10 cellular contexts compared by ENCODE assay signal in the genomic region with DNA sequence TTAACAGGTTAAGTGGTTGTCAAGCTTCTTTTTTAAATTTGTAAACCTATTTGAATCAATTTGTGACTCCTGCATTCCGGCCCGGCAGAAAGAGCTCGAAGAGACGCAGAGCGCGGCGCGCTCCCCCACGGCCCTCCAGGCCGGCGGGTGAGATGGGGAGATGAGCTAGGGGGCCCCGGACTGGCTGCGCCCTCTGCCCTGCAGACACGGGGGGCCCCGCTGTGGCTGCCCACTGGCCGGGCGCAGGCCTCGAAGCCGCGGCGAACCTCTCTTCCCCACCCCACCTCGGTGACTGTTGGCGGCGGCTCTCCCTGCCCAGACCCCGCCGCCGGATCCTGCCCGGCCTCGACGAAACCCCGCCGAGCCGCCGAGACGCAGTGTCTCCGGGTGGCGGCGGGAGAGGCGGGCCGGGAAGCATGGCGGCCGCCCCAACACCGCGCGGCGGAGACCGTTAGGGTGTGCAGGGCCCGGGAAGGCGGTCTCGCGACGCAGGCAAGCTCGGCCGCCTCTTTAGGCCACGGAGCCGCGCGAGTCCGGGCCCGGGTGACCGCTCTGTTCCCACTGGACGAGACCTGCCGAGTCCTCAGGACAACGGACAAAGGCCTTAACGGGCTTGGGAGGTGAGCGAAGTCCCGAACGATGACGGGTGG. TPM values are rescaled to one million over a fixed set of nuclear protein-coding genes. Genes with fewer than 3 reads are reported as not detected.
A peak's percentile ranks its signal among the peaks of the same experiment; 100 is the strongest.
DNase-seq lines count a peak whose midpoint lies in the region; ATAC-seq, FAIRE-seq and TF ChIP-seq lines count a peak whose summit lies in the region.
"Had no signal": no experiment of that assay in that cellular context is flagged by ENCODE, and none has a peak within 500 bp of the region (broad histone marks: within the 10 kb centered on the region; RNA-seq: fewer than 3 reads in every experiment).

No MANE protein-coding gene starts in this region.

- POLR2A ChIA-PET in HepG2 (lab: Yijun Ruan, JAX), result no interaction called here

- no peaks in the 10 kb centered on the region for H4K20me1 ChIP-seq in HepG2 (ENCODE audit: insufficient read depth, low read length)
- H4K20me1 ChIP-seq: BLaER1 treated with 17β-estradiol and CSF1 and Interleukin-3, amounts not matched to agents 10 nM and 100 nM had no signal

- H3K79me2 ChIP-seq in HepG2 (ENCODE audit: insufficient read depth, low read length), result no peaks in the 10 kb centered on the region

- no peak for TF ChIP-seq RAD21 in HepG2 (CRISPR knock-in tag; IDR thresholded peaks at IDR 0.05)

- intact Hi-C loops in right lobe of liver (cut with DNase I), result no loop called here
- intact Hi-C loops in HepG2 (cut with micrococcal nuclease; ENCODE audit: unreplicated experiment), result no loop called here
- intact Hi-C loops in vagina (cut with DNase I), result no loop called here

- in situ Hi-C loops in HepG2 (cut with HindIII; ENCODE audit: extremely low pct_ligation_motif_present, low pct_unique_long_range_greater_than_20kb), result no loop called here

- BruUV-seq in HepG2 (replicated peaks; lab: Mats Ljungman, UMichigan), result no TSS peak

- H3K9ac ChIP-seq in HepG2 (ENCODE audit: insufficient read depth, low read depth, low read length) (no peak overlapping the region), endocrine pancreas (ENCODE audit: control insufficient read depth, insufficient read depth, low read length) (no peak overlapping the region)
- H3K9ac ChIP-seq: BLaER1 treated with 17β-estradiol and CSF1 and Interleukin-3, amounts not matched to agents 10 nM and 100 nM had no signal

- CTCF ChIA-PET in HepG2 (lab: Yijun Ruan, JAX; ENCODE audit: low intra/inter-chr PET ratio, low total read pairs), result no interaction called here

- H3K4me1 ChIP-seq in right lobe of liver (peaks cover 0 to 10% (median 0%) of the 10 kb centered on the region in 4 donors), HepG2 (ENCODE audit: insufficient read depth, low read length) (peaks cover 27% of the 10 kb centered on the region), endocrine pancreas (ENCODE audit: control insufficient read depth, insufficient read depth, low read length) (peaks cover 3% of the 10 kb centered on the region), muscle layer of duodenum (ENCODE audit: control insufficient read depth in 1 of 2, insufficient read depth in 2 of 2, low read length in 2 of 2) (no peaks in the 10 kb centered on the region), vagina (no peaks in the 10 kb centered on the region)

- TF ChIP-seq CTCF in right lobe of liver (IDR thresholded peaks at IDR 0.05) (no peak), HepG2 (CRISPR knock-in tag; IDR thresholded peaks at IDR 0.05) (no peak), vagina (IDR thresholded peaks at IDR 0.05) (no peak)

- H3K4me2 ChIP-seq in HepG2 (ENCODE audit: low read depth, low read length), result no peak overlapping the region
- H3K4me2 ChIP-seq: BLaER1 treated with 17β-estradiol and CSF1 and Interleukin-3, amounts not matched to agents 10 nM and 100 nM had no signal

- H3K4me3 ChIP-seq in right lobe of liver (peak overlapping the region in 1 of 3 donors; percentile 30), HepG2 (replicated peaks in 1 of 3; ENCODE audit: insufficient read depth in 1 of 3, low read depth in 2 of 3, low read length in 3 of 3) (no peak overlapping the region), endocrine pancreas (ENCODE audit: control insufficient read depth, insufficient read depth, low read length) (peak overlapping the region; percentile 59), muscle layer of duodenum (ENCODE audit: low read depth in 1 of 2, low read length in 2 of 2) (peak overlapping the region in 1 of 2 donors; percentile 51), vagina (peak overlapping the region; percentile 31 to 51)
- H3K4me3 ChIP-seq: BLaER1 treated with 17β-estradiol and CSF1 and Interleukin-3, amounts not matched to agents 10 nM and 100 nM had no signal

- 50% methylated on average over 37 of the region's 69 CpGs for WGBS in right lobe of liver (ENCODE audit: insufficient coverage, low coverage, low lambda C conversion rate, missing lambda C conversion rate)
- 98% methylated on average over 61 of the region's 69 CpGs for WGBS in HepG2 (ENCODE audit: low lambda C conversion rate)

- DNase-seq in right lobe of liver, result peak in 1 of 3 donors; percentile 58
- DNase-seq in HepG2 (ENCODE audit: low spot score), result no peak
- no peak for DNase-seq in vagina (ENCODE audit: extremely low spot score in 2 of 2)
- no peak for DNase-seq in NCI-H128 (lab: John Stamatoyannopoulos, UW; ENCODE audit: unreplicated experiment)
- DNase-seq in NCI-H2029 (lab: John Stamatoyannopoulos, UW), result no peak

- H2AFZ ChIP-seq in HepG2 (ENCODE audit: low read length), result no peak overlapping the region

- peaks cover 0 to 2% (median under 1%) of the 10 kb centered on the region in 4 donors for H3K36me3 ChIP-seq in right lobe of liver
- H3K36me3 ChIP-seq in HepG2 (replicated peaks in 1 of 2; ENCODE audit: control insufficient read depth in 1 of 2, insufficient read depth in 2 of 2, low read length in 2 of 2), result peaks cover 0 to 1% of the 10 kb centered on the region in 2 experiments; a peak in 1 of 5 replicates
- H3K36me3 ChIP-seq in endocrine pancreas (ENCODE audit: control insufficient read depth, insufficient read depth, low read length), result no peaks in the 10 kb centered on the region
- no peaks in the 10 kb centered on the region for H3K36me3 ChIP-seq in muscle layer of duodenum (ENCODE audit: control insufficient read depth in 1 of 2, insufficient read depth in 2 of 2, low read length in 2 of 2)
- peaks cover 0 to 9% of the 10 kb centered on the region in 2 donors for H3K36me3 ChIP-seq in vagina

- TF ChIP-seq EP300 in HepG2 (IDR thresholded peaks at IDR 0.05; ENCODE audit: low read depth in 2 of 2, low read length in 2 of 2) (no peak), HepG2 (CRISPR knock-in tag; IDR thresholded peaks at IDR 0.05; ENCODE audit: borderline replicate concordance) (no peak)

- H3K9me3 ChIP-seq in right lobe of liver (no peaks in the 10 kb centered on the region), HepG2 (ENCODE audit: low read length) (no peaks in the 10 kb centered on the region), endocrine pancreas (ENCODE audit: control insufficient read depth, low read length) (no peaks in the 10 kb centered on the region), muscle layer of duodenum (ENCODE audit: control insufficient read depth in 1 of 2, low read length in 2 of 2) (no peaks in the 10 kb centered on the region), vagina (no peaks in the 10 kb centered on the region)

- H3K27me3 ChIP-seq in right lobe of liver (no peaks in the 10 kb centered on the region), HepG2 (ENCODE audit: control insufficient read depth in 1 of 2, insufficient read depth in 2 of 2, low read length in 2 of 2) (no peaks in the 10 kb centered on the region), endocrine pancreas (ENCODE audit: control insufficient read depth, insufficient read depth, low read length) (peaks cover 3% of the 10 kb centered on the region), muscle layer of duodenum (ENCODE audit: low read depth, low read length) (no peaks in the 10 kb centered on the region), vagina (no peaks in the 10 kb centered on the region)
- H3K27me3 ChIP-seq: BLaER1 treated with 17β-estradiol and CSF1 and Interleukin-3, amounts not matched to agents 10 nM and 100 nM had no signal

- H3K27ac ChIP-seq in right lobe of liver (peak overlapping the region in 2 of 3 donors; percentile 26 to 32), HepG2 (ENCODE audit: extremely low read length, insufficient read depth, low read length) (no peak overlapping the region), muscle layer of duodenum (ENCODE audit: low read length) (peak overlapping the region; percentile 45), vagina (peak overlapping the region; percentile 56)
- H3K27ac ChIP-seq: BLaER1 treated with 17β-estradiol and CSF1 and Interleukin-3, amounts not matched to agents 10 nM and 100 nM had no signal

- FAIRE-seq in HepG2 (lab: Jason Lieb, UNC), result no peak

- ATAC-seq in right lobe of liver (peak; percentile 41 to 60 (median 48)), HepG2 (no peak), GM21528 (IDR thresholded peaks at IDR 0.05; ENCODE audit: low FRiP score, unreplicated experiment) (no peak)
- ATAC-seq: activated T-helper 17 cell treated with anti-CD3 and anti-CD28 coated beads, Interleukin-2, amount 50 U/mL, for 72 hours had no signal

- TF ChIP-seq POLR2A in right lobe of liver (IDR thresholded peaks at IDR 0.05), result no peak
- TF ChIP-seq POLR2A in HepG2 (IDR thresholded peaks at IDR 0.05; ENCODE audit: insufficient read depth in 1 of 2, low read depth in 2 of 2, low read length in 2 of 2), result no peak
- TF ChIP-seq POLR2A in vagina (IDR thresholded peaks at IDR 0.05), result no peak

RNA-seq across cellular contexts. Expression of gene NUP42, which starts 24.1 kb away (rescaled TPM):
- total RNA-seq in right lobe of liver (10 to 100 TPM; 13.0 to 45.6 (median 15.5) TPM), HepG2 (2016; rRNA removed; fragmentation: Illumina TruSeq; extraction: Trizol) (51.5 and 52.4 TPM in 2 replicates), vagina (27.0 TPM)
- total RNA-seq in HepG2 (2016; cell fraction: cytosol; rRNA removed; fragmentation: Illumina TruSeq; extraction: Trizol; ENCODE audit: low read depth), result 24.7 and 27.5 TPM in 2 replicates
- 49.6 and 61.4 TPM in 2 replicates for total RNA-seq in HepG2 (2016; cell fraction: insoluble cytoplasmic fraction; rRNA removed; fragmentation: Illumina TruSeq; extraction: Trizol)
- 26.3 and 27.3 TPM in 2 replicates for total RNA-seq in HepG2 (2016; cell fraction: membrane; rRNA removed; fragmentation: Illumina TruSeq; extraction: Trizol)
- 34.0 and 44.6 TPM in 2 replicates for total RNA-seq in HepG2 (2016; cell fraction: nucleus; rRNA removed; fragmentation: Illumina TruSeq; extraction: Trizol)
- polyA plus RNA-seq in HepG2 (2011; rRNA removed), result 32.0 and 36.0 TPM in 2 replicates
- polyA plus RNA-seq in HepG2 (2011; cell fraction: cytosol; rRNA removed), result 16.8 and 20.6 TPM in 2 replicates
- 29.9 and 32.4 TPM in 2 replicates for polyA plus RNA-seq in HepG2 (2011; cell fraction: nucleus; rRNA removed)
- 15.7 and 29.1 TPM in 2 replicates for polyA plus RNA-seq in HepG2 (2012)
- polyA plus RNA-seq in HepG2 (2016; cell fraction: cytosol; fragmentation: Illumina TruSeq; extraction: Trizol; ENCODE audit: low read depth), result 6.8 and 7.9 TPM in 2 replicates
- polyA plus RNA-seq in HepG2 (2016; cell fraction: insoluble cytoplasmic fraction; fragmentation: Illumina TruSeq; extraction: Trizol; ENCODE audit: low read depth), result 38.1 and 39.9 TPM in 2 replicates
- 10.4 and 13.5 TPM in 2 replicates for polyA plus RNA-seq in HepG2 (2016; cell fraction: membrane; fragmentation: Illumina TruSeq; extraction: Trizol; ENCODE audit: low read depth)
- polyA plus RNA-seq in HepG2 (2016; cell fraction: nucleus; fragmentation: Illumina TruSeq; extraction: Trizol; ENCODE audit: insufficient read depth, low read depth), result 47.6 and 52.3 TPM in 2 replicates
- 22.5 and 54.5 TPM in 2 replicates for polyA minus RNA-seq in HepG2 (2011; rRNA and poly(A)+ RNA removed; ENCODE audit: low replicate concordance)
- 12.1 and 18.3 TPM in 2 replicates for polyA minus RNA-seq in HepG2 (2011; cell fraction: cytosol; rRNA and poly(A)+ RNA removed)
- polyA minus RNA-seq in HepG2 (2011; cell fraction: nucleus; rRNA and poly(A)+ RNA removed), result 27.0 and 29.6 TPM in 2 replicates

RNA-seq across cellular contexts. Expression of gene GPNMB, which starts 40.6 kb away (rescaled TPM):
- 10 to 100 TPM in 4 of 6 experiments, 1 to 10 TPM in 2; 5.8 to 64.9 (median 13.4) TPM for total RNA-seq in right lobe of liver
- total RNA-seq in HepG2 (2016; rRNA removed; fragmentation: Illumina TruSeq; extraction: Trizol), result 1.6 TPM in 2 replicates
- total RNA-seq in HepG2 (2016; cell fraction: cytosol; rRNA removed; fragmentation: Illumina TruSeq; extraction: Trizol; ENCODE audit: low read depth), result 1.2 and 1.5 TPM in 2 replicates
- total RNA-seq in HepG2 (2016; cell fraction: insoluble cytoplasmic fraction; rRNA removed; fragmentation: Illumina TruSeq; extraction: Trizol), result 1.7 and 2.0 TPM in 2 replicates
- total RNA-seq in HepG2 (2016; cell fraction: membrane; rRNA removed; fragmentation: Illumina TruSeq; extraction: Trizol), result 2.6 and 2.7 TPM in 2 replicates
- total RNA-seq in HepG2 (2016; cell fraction: nucleus; rRNA removed; fragmentation: Illumina TruSeq; extraction: Trizol), result 1.3 and 1.6 TPM in 2 replicates
- polyA plus RNA-seq in HepG2 (2011; rRNA removed), result 0.91 and 1.1 TPM in 2 replicates
- 0.91 and 1.3 TPM in 2 replicates for polyA plus RNA-seq in HepG2 (2011; cell fraction: cytosol; rRNA removed)
- polyA plus RNA-seq in HepG2 (2011; cell fraction: nucleus; rRNA removed), result 0.39 and 1.2 TPM in 2 replicates
- polyA plus RNA-seq in HepG2 (2012), result 1.2 and 2.6 TPM in 2 replicates
- polyA plus RNA-seq in HepG2 (2016; cell fraction: cytosol; fragmentation: Illumina TruSeq; extraction: Trizol; ENCODE audit: low read depth), result 1.2 and 1.7 TPM in 2 replicates
- 1.1 and 1.2 TPM in 2 replicates for polyA plus RNA-seq in HepG2 (2016; cell fraction: insoluble cytoplasmic fraction; fragmentation: Illumina TruSeq; extraction: Trizol; ENCODE audit: low read depth)
- 3.0 and 3.7 TPM in 2 replicates for polyA plus RNA-seq in HepG2 (2016; cell fraction: membrane; fragmentation: Illumina TruSeq; extraction: Trizol; ENCODE audit: low read depth)
- 1.7 and 2.8 TPM in 2 replicates for polyA plus RNA-seq in HepG2 (2016; cell fraction: nucleus; fragmentation: Illumina TruSeq; extraction: Trizol; ENCODE audit: insufficient read depth, low read depth)
- polyA minus RNA-seq in HepG2 (2011; rRNA and poly(A)+ RNA removed; ENCODE audit: low replicate concordance), result 1.2 TPM in 2 replicates
- 1.4 TPM in 1 of 2 replicates, not detected in the other for polyA minus RNA-seq in HepG2 (2011; cell fraction: cytosol; rRNA and poly(A)+ RNA removed)
- 1.4 and 3.0 TPM in 2 replicates for polyA minus RNA-seq in HepG2 (2011; cell fraction: nucleus; rRNA and poly(A)+ RNA removed)
- total RNA-seq in vagina, result 113 TPM

Comparison
In these comparisons a context has a peak if more than half of its experiments do, and no peak if none do; other contexts are left out.
1. ATAC-seq: peak in right lobe of liver (4 of 4); none in HepG2 (single experiment) and GM21528 (single experiment).
2. H3K4me3 ChIP-seq: peak in endocrine pancreas (single experiment) and vagina (2 of 2); none in HepG2 (0 of 3).